In genomic region chr18:45974088-45974536, GRCh38 we compare ENCODE assay signal across 8 cellular contexts. TPM values are rescaled to one million over a fixed set of nuclear protein-coding genes. Genes with fewer than 3 reads are reported as not detected.
DNase-seq lines count a peak whose midpoint lies in the region; ATAC-seq and TF ChIP-seq lines count a peak whose summit lies in the region.

No MANE protein-coding gene starts in this region.

- H3K36me3 Mint-ChIP-seq in activated B cell treated with CpG ODN at 0.5 μM for 24 hours (ENCODE audit: low read depth) (no peaks in the 10 kb centered on the region), chondrocyte (ENCODE audit: low read depth) (no peaks in the 10 kb centered on the region)

- H3K4me3 Mint-ChIP-seq in activated B cell treated with CpG ODN at 0.5 μM for 24 hours (no peak overlapping the region), chondrocyte (ENCODE audit: unreplicated experiment) (no peak overlapping the region)

- intact Hi-C loops in activated B cell treated with CpG ODN at 0.5 μM for 24 hours (cut with micrococcal nuclease), result loop anchor here (1.0 to 2.0 kb wide), 4 partner anchors 99 to 353 kb away; partner anchors contain the start of gene PSTPIP2

- POLR2A ChIA-PET in activated B cell treated with CpG ODN at 0.5 μM for 24 hours (lab: Charles Lee), result no interaction called here

- no peaks in the 10 kb centered on the region for H3K9me3 ChIP-seq in HAP-1

- CTCF ChIA-PET in activated B cell treated with CpG ODN at 0.5 μM for 24 hours (lab: Charles Lee), result interaction anchor here (0.7 to 4.7 kb wide), 4 partner anchors 26 to 311 kb away, joined by 3 to 21 read pairs (median 4); no protein-coding TSS in a partner anchor

- in situ Hi-C loops in HAP-1 (cut with MboI; ENCODE audit: low sequenced_read_pairs), result no loop called here

- DNase-seq in CD1c-positive myeloid dendritic cell (ENCODE audit: extremely low spot score) (peak; percentile 86), HAP-1 (ENCODE audit: low spot score in 2 of 2) (peak; percentile 61 to 70), NCI-H446 (lab: John Stamatoyannopoulos, UW) (peak; percentile 36 to 66), activated B cell treated with CpG ODN at 0.5 μM for 24 hours (no peak), chondrocyte (ENCODE audit: low spot score) (no peak), left lobe of liver (ENCODE audit: low spot score) (no peak)
- DNase-seq in stimulated activated CD4-positive, alpha-beta T cell treated with anti-CD3 and anti-CD28 coated beads, Interleukin-4, amount 100 ng/mL, for 48 hours (ENCODE audit: low read depth in 2 of 2), result peak; percentile 41 to 51

- H3K27ac Mint-ChIP-seq in activated B cell treated with CpG ODN at 0.5 μM for 24 hours, result no peak overlapping the region
- peak overlapping the region; percentile 49 for H3K27ac Mint-ChIP-seq in chondrocyte (ENCODE audit: unreplicated experiment)

- H3K4me1 Mint-ChIP-seq in activated B cell treated with CpG ODN at 0.5 μM for 24 hours (peaks cover 4% of the 10 kb centered on the region), chondrocyte (ENCODE audit: low read depth) (peaks cover 6% of the 10 kb centered on the region)

- no peaks in the 10 kb centered on the region for H3K36me3 ChIP-seq in HAP-1 (replicated peaks)

- H3K9me3 Mint-ChIP-seq in activated B cell treated with CpG ODN at 0.5 μM for 24 hours (no peaks in the 10 kb centered on the region), chondrocyte (ENCODE audit: low read depth) (no peaks in the 10 kb centered on the region)

- no peaks in the 10 kb centered on the region for H3K27me3 Mint-ChIP-seq in activated B cell treated with CpG ODN at 0.5 μM for 24 hours
- no peaks in the 10 kb centered on the region for H3K27me3 Mint-ChIP-seq in chondrocyte (ENCODE audit: low read depth)

- H3K4me3 ChIP-seq in HAP-1, result no peak overlapping the region

- H3K27me3 ChIP-seq in HAP-1 (ENCODE audit: low read depth), result no peaks in the 10 kb centered on the region

- TF ChIP-seq CTCF in activated B cell treated with CpG ODN at 0.5 μM for 24 hours (IDR thresholded peaks at IDR 0.05) (no peak), chondrocyte (IDR thresholded peaks at IDR 0.05) (peak; percentile 93)

- ATAC-seq in activated B cell treated with CpG ODN at 0.5 μM for 24 hours (ENCODE audit: low read depth) (peak; percentile 54), left lobe of liver (peak; percentile 99), HG02884 (IDR thresholded peaks at IDR 0.05; ENCODE audit: unreplicated experiment) (no peak)

- peaks cover 5% of the 10 kb centered on the region for H3K4me1 ChIP-seq in HAP-1

RNA-seq across cellular contexts. Expression of gene EPG5, which starts 7.0 kb away (rescaled TPM):
- total RNA-seq in activated B cell treated with CpG ODN at 0.5 μM for 24 hours, result 34.2 and 38.3 TPM in 2 replicates
- total RNA-seq in chondrocyte, result 23.3 to 28.9 TPM (median 24.5 TPM) in 3 replicates
- 10.9 TPM for total RNA-seq in left lobe of liver

Comparison
In these comparisons a context has a peak if more than half of its experiments do, and no peak if none do; other contexts are left out.
1. DNase-seq: peak in CD1c-positive myeloid dendritic cell (single experiment), HAP-1 (2 of 2), NCI-H446 (2 of 2) and stimulated activated CD4-positive, alpha-beta T cell treated with anti-CD3 and anti-CD28 coated beads, Interleukin-4, amount 100 ng/mL, for 48 hours (2 of 2); none in activated B cell treated with CpG ODN at 0.5 μM for 24 hours (single experiment), chondrocyte (single experiment) and left lobe of liver (single experiment).